Comparison of ENCODE assay signal across 13 cellular contexts in genomic region chr1:214018605-214019268, GRCh38. TPM values are rescaled to one million over a fixed set of nuclear protein-coding genes. Genes with fewer than 3 reads are reported as not detected.
DNase-seq lines count a peak whose midpoint lies in the region; ATAC-seq and TF ChIP-seq lines count a peak whose summit lies in the region.
"Had no signal": no experiment of that assay in that cellular context is flagged by ENCODE, and none has a peak within 500 bp of the region (broad histone marks: within the 10 kb centered on the region; RNA-seq: fewer than 3 reads in every experiment).

No MANE protein-coding gene starts in this region.

- no peak overlapping the region for H3K4me3 ChIP-seq in right atrium auricular region
- H3K4me3 ChIP-seq: BLaER1, lower lobe of right lung had no signal

- intact Hi-C loops in Right ventricle myocardium inferior (cut with DNase I): no loop called here

- peaks cover 0 to 30% of the 10 kb centered on the region in 2 donors for H3K4me1 ChIP-seq in right atrium auricular region
- H3K4me1 ChIP-seq: BLaER1, lower lobe of right lung had no signal

- peaks cover 3% of the 10 kb centered on the region for H3K36me3 ChIP-seq in right atrium auricular region
- H3K36me3 ChIP-seq: BLaER1, lower lobe of right lung had no signal

- no peaks in the 10 kb centered on the region for H3K9me3 ChIP-seq in right atrium auricular region
- H3K9me3 ChIP-seq: BLaER1, lower lobe of right lung had no signal

- peak overlapping the region; percentile 42 to 63 for H3K27ac ChIP-seq in right atrium auricular region
- H3K27ac ChIP-seq: BLaER1, lower lobe of right lung had no signal

- no peaks in the 10 kb centered on the region for H3K27me3 ChIP-seq in right atrium auricular region
- H3K27me3 ChIP-seq: BLaER1 had no signal

- TF ChIP-seq CTCF in right atrium auricular region (IDR thresholded peaks at IDR 0.05): no peak

- ATAC-seq in Right ventricle myocardium inferior (no peak), HG03342 (IDR thresholded peaks at IDR 0.05; ENCODE audit: unreplicated experiment) (peak; percentile 82)
- ATAC-seq: lower lobe of right lung had no signal

- DNase-seq in right atrium auricular region (ENCODE audit: low spot score) (no peak), Right ventricle myocardium inferior (ENCODE audit: missing footprints) (no peak), SHP77 (lab: John Stamatoyannopoulos, UW) (peak; percentile 86 to 94), NCI-H1694 (lab: John Stamatoyannopoulos, UW) (no peak), GOT3 (lab: John Stamatoyannopoulos, UW) (no peak)
- DNase-seq in activated CD4-positive, alpha-beta T cell treated with anti-CD3 and anti-CD28 coated beads for 48 hours: no peak
- no peak for DNase-seq in effector CD4-positive, alpha-beta T cell
- DNase-seq: H7, lower lobe of right lung, NCI-H526 had no signal

RNA-seq across cellular contexts. Expression of gene PROX1, which starts 31.0 kb away (rescaled TPM):
- 10 to 100 TPM; 39.7 to 46.5 TPM for total RNA-seq in right atrium auricular region
- total RNA-seq in Right ventricle myocardium inferior: 82.9 TPM
- total RNA-seq: activated CD8-positive, alpha-beta memory T cell treated with anti-CD3 and anti-CD28 coated beads for 36 hours had no signal

Comparison
In these comparisons a context has a peak if more than half of its experiments do, and no peak if none do; other contexts are left out.
1. DNase-seq: peak in SHP77 (2 of 2); none in right atrium auricular region (single experiment), Right ventricle myocardium inferior (single experiment), NCI-H1694 (single experiment), GOT3 (single experiment), activated CD4-positive, alpha-beta T cell treated with anti-CD3 and anti-CD28 coated beads for 48 hours (single experiment) and effector CD4-positive, alpha-beta T cell (single experiment).